8 cellular contexts compared by ENCODE assay signal in genomic region chr22:41801147-41801819, GRCh38. TPM values are rescaled to one million over a fixed set of nuclear protein-coding genes. Genes with fewer than 3 reads are reported as not detected.
A peak's percentile ranks its signal among the peaks of the same experiment; 100 is the strongest.
DNase-seq lines count a peak whose midpoint lies in the region; TF ChIP-seq lines count a peak whose summit lies in the region.

No MANE protein-coding gene starts in this region.

- peak overlapping the region; percentile 98 for H3K27ac Mint-ChIP-seq in mesothelial cell of epicardium

- no peak for TF ChIP-seq CTCF in 22Rv1 (IDR thresholded peaks at IDR 0.05)
- no peak for TF ChIP-seq CTCF in HFF-Myc (IDR thresholded peaks at IDR 0.05; ENCODE audit: low read depth, low read length, missing control alignments)
- TF ChIP-seq CTCF in brain microvascular endothelial cell (IDR thresholded peaks at IDR 0.05; ENCODE audit: low read depth, low read length, missing control alignments): no peak
- no peak for TF ChIP-seq CTCF in mesothelial cell of epicardium (IDR thresholded peaks at IDR 0.05; ENCODE audit: unreplicated experiment)

- H3K4me3 Mint-ChIP-seq in mesothelial cell of epicardium: peak overlapping the region; percentile 97

- H3K27me3 Mint-ChIP-seq in mesothelial cell of epicardium (ENCODE audit: low read depth): no peaks in the 10 kb centered on the region

- in situ Hi-C loops in brain microvascular endothelial cell (cut with HindIII; ENCODE audit: low pct_ligation_motif_present, low sequenced_read_pairs): no loop called here

- peaks cover 27% of the 10 kb centered on the region for H3K4me1 Mint-ChIP-seq in mesothelial cell of epicardium

- no peaks in the 10 kb centered on the region for H3K36me3 ChIP-seq in brain microvascular endothelial cell (replicated peaks)

- peak overlapping the region; percentile 85 for H3K27ac ChIP-seq in 22Rv1
- no peak overlapping the region for H3K27ac ChIP-seq in brain microvascular endothelial cell

- DNase-seq in HFF-Myc (ENCODE audit: extremely low read depth, low read depth): no peak
- no peak for DNase-seq in brain microvascular endothelial cell
- DNase-seq in mesothelial cell of epicardium (ENCODE audit: low spot score in 2 of 2, unreplicated experiment in 2 of 2): no peak
- DNase-seq in NCI-H1048 (lab: John Stamatoyannopoulos, UW): no peak
- DNase-seq in ecto neural progenitor cell (ENCODE audit: low spot score): no peak
- no peak for DNase-seq in GM03348 (ENCODE audit: low spot score)
- no peak for DNase-seq in GDM1 (lab: John Stamatoyannopoulos, UW)

- no peaks in the 10 kb centered on the region for H3K9me3 Mint-ChIP-seq in mesothelial cell of epicardium

- peaks cover 2% of the 10 kb centered on the region for H3K36me3 Mint-ChIP-seq in mesothelial cell of epicardium

- no peaks in the 10 kb centered on the region for H3K27me3 ChIP-seq in brain microvascular endothelial cell (replicated peaks)

- H3K4me3 ChIP-seq in HFF-Myc (replicated peaks; ENCODE audit: low read depth, low read length): peak overlapping the region; percentile 85
- H3K4me3 ChIP-seq in brain microvascular endothelial cell (ENCODE audit: low read depth, low read length): peak overlapping the region; percentile 93

RNA-seq across cellular contexts. Expression of gene CCDC134, which starts 0.8 kb away (rescaled TPM):
- total RNA-seq in mesothelial cell of epicardium: 16.9 to 19.1 TPM (median 18.4 TPM) in 3 replicates

RNA-seq across cellular contexts. Expression of gene SREBF2, which starts 31.6 kb away (rescaled TPM):
- total RNA-seq in mesothelial cell of epicardium: 127 to 130 TPM (median 129 TPM) in 3 replicates
